ENCODE assay signal across 10 cellular contexts in genomic region chr22:27476729-27477128, GRCh38.
DNase-seq lines count a peak whose midpoint lies in the region; ATAC-seq and TF ChIP-seq lines count a peak whose summit lies in the region.
"Had no signal": no experiment of that assay in that cellular context is flagged by ENCODE, and none has a peak within 500 bp of the region (broad histone marks: within the 10 kb centered on the region; RNA-seq: fewer than 3 reads in every experiment).

No MANE protein-coding gene starts in this region.

- no peak for TF ChIP-seq CTCF in astrocyte of the spinal cord (IDR thresholded peaks at IDR 0.05; ENCODE audit: low read depth, low read length)
- TF ChIP-seq CTCF in kidney epithelial cell (IDR thresholded peaks at IDR 0.05; ENCODE audit: insufficient read depth, low read length, poor library complexity, severe bottlenecking) = no peak
- no peak for TF ChIP-seq CTCF in stomach (IDR thresholded peaks at IDR 0.05)
- no peak for TF ChIP-seq CTCF in tibial artery (IDR thresholded peaks at IDR 0.05)

- TF ChIP-seq POLR2A in stomach (IDR thresholded peaks at IDR 0.05) = no peak

- in situ Hi-C loops in astrocyte of the spinal cord (cut with HindIII; ENCODE audit: low sequenced_read_pairs) = no loop called here

- H3K9me3 ChIP-seq in stomach (no peaks in the 10 kb centered on the region), tibial artery (no peaks in the 10 kb centered on the region)

- H3K4me1 ChIP-seq in stomach (peaks cover 0 to 11% (median 9%) of the 10 kb centered on the region in 4 donors), tibial artery (peaks cover 0 to 9% (median 6%) of the 10 kb centered on the region in 4 donors)

- no peak for TF ChIP-seq EP300 in stomach (IDR thresholded peaks at IDR 0.05)

- no peak overlapping the region for H3K27ac ChIP-seq in stomach
- H3K27ac ChIP-seq in tibial artery = no peak overlapping the region

- H3K27me3 ChIP-seq in kidney epithelial cell (ENCODE audit: control insufficient read depth, insufficient read depth, low read length) = no peaks in the 10 kb centered on the region
- H3K27me3 ChIP-seq in stomach = no peaks in the 10 kb centered on the region
- no peaks in the 10 kb centered on the region for H3K27me3 ChIP-seq in tibial artery

- ATAC-seq in GM19463 (IDR thresholded peaks at IDR 0.05; ENCODE audit: unreplicated experiment) (no peak), GM21360 (IDR thresholded peaks at IDR 0.05; ENCODE audit: unreplicated experiment) (no peak)
- ATAC-seq: activated naive CD8-positive, alpha-beta T cell treated with anti-CD3 and anti-CD28 coated beads, Interleukin-2, amount 50 U/mL, for 24 hours had no signal

- H3K4me3 ChIP-seq in astrocyte of the spinal cord (ENCODE audit: low read depth, low read length) (no peak overlapping the region), kidney epithelial cell (ENCODE audit: low read depth, low read length) (no peak overlapping the region), stomach (no peak overlapping the region), tibial artery (no peak overlapping the region)

- DNase-seq in HT1080 (ENCODE audit: low read depth) (peak; percentile 93), astrocyte of the spinal cord (ENCODE audit: low read depth, low spot score) (peak; percentile 76), kidney epithelial cell (ENCODE audit: low read depth) (peak; percentile 69), stomach (no peak), tibial artery (no peak)
- DNase-seq: activated naive CD8-positive, alpha-beta T cell treated with anti-CD3 and anti-CD28 coated beads, Interleukin-2, amount 50 U/mL, for 24 hours; H7; NCI-H82 had no signal

- WGBS in stomach, 5 donors = 78 to 85% (median 83%) methylated on average over 8 of the region's 8 CpGs

- no peaks in the 10 kb centered on the region for H3K36me3 ChIP-seq in kidney epithelial cell (ENCODE audit: control insufficient read depth, insufficient read depth, low read length)
- no peaks in the 10 kb centered on the region for H3K36me3 ChIP-seq in stomach
- H3K36me3 ChIP-seq in tibial artery = no peaks in the 10 kb centered on the region

- intact Hi-C loops in stomach (cut with DNase I; ENCODE audit: low total_unique reads) = no loop called here
- intact Hi-C loops in tibial artery (cut with DNase I; ENCODE audit: low total_unique reads) = no loop called here

Comparison
In these comparisons a context has a peak if more than half of its experiments do, and no peak if none do; other contexts are left out.
1. DNase-seq: peak in HT1080 (single experiment), astrocyte of the spinal cord (single experiment) and kidney epithelial cell (single experiment); none in stomach (single experiment) and tibial artery (0 of 2).